Comparison of ENCODE assay signal across 10 cellular contexts in the genomic region with DNA sequence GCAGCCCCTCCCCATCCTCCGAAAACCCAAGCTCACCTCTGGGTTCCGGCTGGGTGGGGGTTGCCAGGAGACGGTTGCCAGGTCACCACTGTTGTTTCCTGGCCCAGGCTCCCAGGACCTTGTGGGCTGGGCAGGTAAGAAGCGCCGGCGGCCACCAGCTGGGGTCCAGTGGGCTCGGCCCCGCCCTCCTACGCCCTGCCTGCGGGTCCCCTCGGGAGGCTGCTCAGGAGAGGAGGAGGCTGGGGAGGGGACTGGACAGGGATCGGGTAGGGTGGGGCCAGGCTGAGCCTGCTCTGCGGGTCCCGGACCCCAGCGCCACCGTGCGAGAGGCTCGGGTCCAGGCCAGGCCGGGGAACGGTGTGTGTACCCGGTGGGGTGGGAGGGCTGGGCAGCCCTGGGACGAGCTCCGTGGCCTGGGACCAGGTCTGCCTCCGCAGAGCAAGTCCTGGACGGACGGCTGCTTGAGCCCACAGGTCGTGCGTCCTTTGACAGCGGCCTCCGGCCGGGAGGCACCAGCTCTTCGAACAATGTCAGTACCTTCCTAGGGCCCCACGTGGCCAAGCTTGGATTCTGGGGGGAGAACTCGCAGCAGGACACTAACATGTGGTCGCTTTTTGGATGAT. TPM values are rescaled to one million over a fixed set of nuclear protein-coding genes. Genes with fewer than 3 reads are reported as not detected.
A peak's percentile ranks its signal among the peaks of the same experiment; 100 is the strongest.
DNase-seq lines count a peak whose midpoint lies in the region; ATAC-seq and TF ChIP-seq lines count a peak whose summit lies in the region.
"Had no signal": no experiment of that assay in that cellular context is flagged by ENCODE, and none has a peak within 500 bp of the region (broad histone marks: within the 10 kb centered on the region; RNA-seq: fewer than 3 reads in every experiment).

A gene with protein sequence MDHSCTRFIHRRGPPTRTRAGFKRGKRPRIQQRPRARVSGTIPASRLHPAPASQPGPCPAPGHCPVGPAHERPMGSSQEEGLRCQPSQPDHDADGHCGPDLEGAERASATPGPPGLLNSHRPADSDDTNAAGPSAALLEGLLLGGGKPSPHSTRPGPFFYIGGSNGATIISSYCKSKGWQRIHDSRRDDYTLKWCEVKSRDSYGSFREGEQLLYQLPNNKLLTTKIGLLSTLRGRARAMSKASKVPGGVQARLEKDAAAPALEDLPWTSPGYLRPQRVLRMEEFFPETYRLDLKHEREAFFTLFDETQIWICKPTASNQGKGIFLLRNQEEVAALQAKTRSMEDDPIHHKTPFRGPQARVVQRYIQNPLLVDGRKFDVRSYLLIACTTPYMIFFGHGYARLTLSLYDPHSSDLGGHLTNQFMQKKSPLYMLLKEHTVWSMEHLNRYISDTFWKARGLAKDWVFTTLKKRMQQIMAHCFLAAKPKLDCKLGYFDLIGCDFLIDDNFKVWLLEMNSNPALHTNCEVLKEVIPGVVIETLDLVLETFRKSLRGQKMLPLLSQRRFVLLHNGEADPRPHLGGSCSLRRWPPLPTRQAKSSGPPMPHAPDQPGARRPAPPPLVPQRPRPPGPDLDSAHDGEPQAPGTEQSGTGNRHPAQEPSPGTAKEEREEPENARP (plus strand): TSS at position 88 of the 623 bp plus-strand sequence. CDS start 5,336 bp downstream, outside the sequence.

- ATAC-seq in GM18511 (IDR thresholded peaks at IDR 0.05; ENCODE audit: unreplicated experiment), result no peak

- TF ChIP-seq POLR2A in breast epithelium (IDR thresholded peaks at IDR 0.05), result no peak

- no peaks in the 10 kb centered on the region for H3K9me3 ChIP-seq in breast epithelium
- H3K9me3 ChIP-seq: vagina had no signal

- H3K4me1 ChIP-seq in breast epithelium, result no peaks in the 10 kb centered on the region
- H3K4me1 ChIP-seq: vagina had no signal

- intact Hi-C loops in breast epithelium (cut with DNase I; ENCODE audit: low total_unique reads), result no loop called here

- peak; percentile 23 for DNase-seq in stimulated activated CD4-positive, alpha-beta T cell treated with anti-CD3 and anti-CD28 coated beads, Interleukin-12 subunit alpha, Interleukin-12 subunit beta, amount 100 ng/mL, for 4 hours
- DNase-seq in stimulated activated CD4-positive, alpha-beta T cell treated with anti-CD3 and anti-CD28 coated beads, Interleukin-2, amount 100 ng/mL, for 48 hours, result no peak
- peak; percentile 87 for DNase-seq in activated effector memory CD4-positive, alpha-beta T cell treated with anti-CD3 and anti-CD28 coated beads, Interleukin-2, amount 50 U/mL, for 16 hours
- peak; percentile 95 for DNase-seq in left kidney (ENCODE audit: low read depth, low spot score)
- no peak for DNase-seq in breast epithelium (ENCODE audit: low spot score in 2 of 2)
- DNase-seq in SIG-M5 (lab: John Stamatoyannopoulos, UW), result no peak
- DNase-seq in KG1 (lab: John Stamatoyannopoulos, UW), result no peak
- DNase-seq: C1 segment of cervical spinal cord had no signal

- no peak within 1 kb of the TSS for H3K4me3 ChIP-seq in breast epithelium
- H3K4me3 ChIP-seq: vagina had no signal

- H3K36me3 ChIP-seq in breast epithelium, result no peaks in the 10 kb centered on the region
- H3K36me3 ChIP-seq: vagina had no signal

- H3K27ac ChIP-seq in breast epithelium, result no peak within 1 kb of the TSS
- H3K27ac ChIP-seq: vagina had no signal

- H3K27me3 ChIP-seq in breast epithelium, result peaks cover 4 to 7% of the 10 kb centered on the region in 2 donors
- H3K27me3 ChIP-seq: vagina had no signal

- no peak for TF ChIP-seq CTCF in breast epithelium (IDR thresholded peaks at IDR 0.05)

RNA-seq across cellular contexts. Expression of the gene that starts here (rescaled TPM):
- total RNA-seq in breast epithelium, result under 1 TPM; 0.15 to 0.33 (median 0.16) TPM
- total RNA-seq: vagina had no signal

Comparison
In these comparisons a context has a peak if more than half of its experiments do, and no peak if none do; other contexts are left out.
1. DNase-seq: peak in stimulated activated CD4-positive, alpha-beta T cell treated with anti-CD3 and anti-CD28 coated beads, Interleukin-12 subunit alpha, Interleukin-12 subunit beta, amount 100 ng/mL, for 4 hours (single experiment), activated effector memory CD4-positive, alpha-beta T cell treated with anti-CD3 and anti-CD28 coated beads, Interleukin-2, amount 50 U/mL, for 16 hours (single experiment) and left kidney (single experiment); none in stimulated activated CD4-positive, alpha-beta T cell treated with anti-CD3 and anti-CD28 coated beads, Interleukin-2, amount 100 ng/mL, for 48 hours (0 of 2), breast epithelium (0 of 2), SIG-M5 (single experiment) and KG1 (single experiment).